In genomic region chr17:50026901-50027638, GRCh38 we compare ENCODE assay signal across 8 cellular contexts. TPM values are rescaled to one million over a fixed set of nuclear protein-coding genes. Genes with fewer than 3 reads are reported as not detected.
DNase-seq lines count a peak whose midpoint lies in the region; ATAC-seq and TF ChIP-seq lines count a peak whose summit lies in the region.

No MANE protein-coding gene starts in this region.

- H3F3A ChIP-seq in OCI-LY1 (ENCODE audit: insufficient read depth, low read length) = peaks cover 8% of the 10 kb centered on the region

- H3K27ac ChIP-seq in C4-2B = no peak overlapping the region
- H3K27ac ChIP-seq in OCI-LY1 (ENCODE audit: low read depth, low read length, poor library complexity, severe bottlenecking) = no peak overlapping the region

- peaks cover 9 to 17% (median 13%) of the 10 kb centered on the region in 3 donors for H3K4me1 Mint-ChIP-seq in naive B cell

- 0 out of 2 replicates have a peak, but pooled peaks cover 2% of the 10 kb centered on the region for H3K9me3 ChIP-seq in OCI-LY1 (ENCODE audit: low read length)

- peaks cover 17 to 43% (median 33%) of the 10 kb centered on the region in 3 donors for H3K27me3 Mint-ChIP-seq in naive B cell

- DNase-seq in HEK293T (ENCODE audit: extremely low spot score) = peak; percentile 89
- DNase-seq in activated T-cell treated with anti-CD3 and anti-CD28 coated beads for 4 hours = peak; percentile 78
- peak; percentile 55 for DNase-seq in naive B cell
- DNase-seq in stimulated activated CD8-positive, alpha-beta memory T cell treated with anti-CD3 and anti-CD28 coated beads, Interleukin-7, amount 100 ng/mL, for 24 hours (ENCODE audit: low read depth) = peak; percentile 65
- no peak for DNase-seq in OCI-M2 (lab: John Stamatoyannopoulos, UW; ENCODE audit: unreplicated experiment)

- no peaks in the 10 kb centered on the region for H3K9me3 Mint-ChIP-seq in naive B cell

- H3K9me2 ChIP-seq in OCI-LY1 (ENCODE audit: low read depth, low read length) = no peaks in the 10 kb centered on the region

- no peak overlapping the region for H2AFZ ChIP-seq in OCI-LY1 (ENCODE audit: low read length)

- POLR2A ChIA-PET in HEK293T (lab: Yijun Ruan, JAX) = interaction anchor here (1.5 kb wide), 1 partner anchor 33 kb away, joined by 3 read pairs; no protein-coding TSS in a partner anchor

- no peak overlapping the region for H3K4me2 ChIP-seq in OCI-LY1 (ENCODE audit: low read length)

- H3K36me3 ChIP-seq in OCI-LY1 (ENCODE audit: insufficient read depth, low read length) = no peaks in the 10 kb centered on the region

- H3K4me1 ChIP-seq in OCI-LY1 (ENCODE audit: insufficient read depth, low read length, severe bottlenecking) = no peaks in the 10 kb centered on the region

- ATAC-seq in esophagus mucosa (peak; percentile 74), naive B cell (ENCODE audit: low read depth in 2 of 2) (peak; percentile 63 to 68)

- TF ChIP-seq CTCF in C4-2B (conservative IDR thresholded peaks at IDR 0.05) (peak; percentile 96), OCI-LY1 (IDR thresholded peaks at IDR 0.05; ENCODE audit: low read length) (peak; percentile 87)

- H3K4me3 Mint-ChIP-seq in naive B cell = peak overlapping the region in 6 of 8 donors; percentile 15 to 69 (median 50)

- no peaks in the 10 kb centered on the region for H3K27me3 ChIP-seq in OCI-LY1 (ENCODE audit: insufficient read depth, low read length)

- no peaks in the 10 kb centered on the region for H3K36me3 Mint-ChIP-seq in naive B cell

- H3K27ac Mint-ChIP-seq in naive B cell = no peak overlapping the region

- no peak overlapping the region for H3K9ac ChIP-seq in OCI-LY1 (ENCODE audit: low read length)

- CTCF ChIA-PET in HEK293T (lab: Yijun Ruan, JAX) = interaction anchor here (1.0 to 4.7 kb wide), 5 partner anchors 9 to 66 kb away, joined by 4 to 24 read pairs (median 8); no protein-coding TSS in a partner anchor

- H3K79me2 ChIP-seq in OCI-LY1 (ENCODE audit: insufficient read depth, low read length) = no peaks in the 10 kb centered on the region

- H4K20me1 ChIP-seq in OCI-LY1 (ENCODE audit: insufficient read depth, low read length) = no peaks in the 10 kb centered on the region

- no peak overlapping the region for H3K4me3 ChIP-seq in OCI-LY1 (ENCODE audit: low read depth, low read length, poor library complexity, severe bottlenecking)

TF ChIP-seq in HEK293T, 16 proteins besides CTCF, POLR2A, EP300 and RAD21:
- TF ChIP-seq L3MBTL2 (conservative IDR thresholded peaks at IDR 0.05) (no peak), ZNF384 (IDR thresholded peaks at IDR 0.05) (no peak), LEF1 (IDR thresholded peaks at IDR 0.05; ENCODE audit: borderline replicate concordance) (no peak), FOXA1 (IDR thresholded peaks at IDR 0.05) (no peak), SP1 (IDR thresholded peaks at IDR 0.05) (no peak), ELF4 (IDR thresholded peaks at IDR 0.05) (no peak), HDGF (IDR thresholded peaks at IDR 0.05; ENCODE audit: borderline replicate concordance) (no peak), FOXM1 (IDR thresholded peaks at IDR 0.05; ENCODE audit: borderline replicate concordance) (no peak), TARDBP (IDR thresholded peaks at IDR 0.05) (no peak), BHLHE40 (IDR thresholded peaks at IDR 0.05; ENCODE audit: borderline replicate concordance) (no peak), CTBP1 (IDR thresholded peaks at IDR 0.05; ENCODE audit: borderline replicate concordance) (no peak), NFRKB (IDR thresholded peaks at IDR 0.05) (no peak), SUZ12 (IDR thresholded peaks at IDR 0.05) (no peak), PKNOX1 (IDR thresholded peaks at IDR 0.05) (no peak; the same call in 1 of the 2 replicates), ARNT (IDR thresholded peaks at IDR 0.05) (no peak), FOXK2 (IDR thresholded peaks at IDR 0.05) (no peak)

RNA-seq across cellular contexts. Expression of gene ITGA3, which starts 28.8 kb away (rescaled TPM):
- 83.1 TPM for total RNA-seq in esophagus mucosa
- polyA plus RNA-seq in naive B cell (ENCODE audit: low read depth in 6 of 6) = 1 to 10 TPM in 1 of 6 donors, under 1 TPM in 4, not detected in 1; 0.29 to 1.4 (median 0.62) TPM

RNA-seq across cellular contexts. Expression of gene DLX3, which starts 32.0 kb away (rescaled TPM):
- 4.0 TPM for total RNA-seq in esophagus mucosa
- not detected for polyA plus RNA-seq in naive B cell (ENCODE audit: low read depth in 6 of 6)

RNA-seq across cellular contexts. Expression of gene DLX4, which starts 58.1 kb away (rescaled TPM):
- 0.52 TPM for total RNA-seq in esophagus mucosa
- under 1 TPM in 3 of 6 donors, not detected in 3; 0.18 to 0.22 (median 0.21) TPM for polyA plus RNA-seq in naive B cell (ENCODE audit: low read depth in 6 of 6)
